ENCODE assay signal across 9 cellular contexts in genomic region chr20:48189177-48189576, GRCh38.
DNase-seq lines count a peak whose midpoint lies in the region; ATAC-seq and TF ChIP-seq lines count a peak whose summit lies in the region.
"Had no signal": no experiment of that assay in that cellular context is flagged by ENCODE, and none has a peak within 500 bp of the region (broad histone marks: within the 10 kb centered on the region; RNA-seq: fewer than 3 reads in every experiment).

No MANE protein-coding gene starts in this region.

- H3K27me3 Mint-ChIP-seq in nephron (ENCODE audit: low read depth): peaks cover 4% of the 10 kb centered on the region

- H3K4me3 ChIP-seq in mammary epithelial cell (replicated peaks in 1 of 3; ENCODE audit: insufficient read depth in 1 of 3, low read depth in 2 of 3, low read length in 3 of 3): no peak overlapping the region
- H3K4me3 ChIP-seq in tibial artery: no peak overlapping the region

- WGBS in mammary epithelial cell (ENCODE audit: low coverage, missing lambda C conversion rate): 56% methylated on average over 3 of the region's 3 CpGs

- peaks cover 4% of the 10 kb centered on the region for H3K9me3 Mint-ChIP-seq in nephron

- H3K9me3 ChIP-seq in mammary epithelial cell (replicated peaks; ENCODE audit: insufficient read depth, low read length): no peaks in the 10 kb centered on the region
- H3K9me3 ChIP-seq in tibial artery: no peaks in the 10 kb centered on the region

- dilution Hi-C loops in mammary epithelial cell (cut with HindIII; ENCODE audit: low sequenced_read_pairs): loop anchor here (5.0 kb wide), 1 partner anchor 33 kb away; no protein-coding TSS in a partner anchor

- no peaks in the 10 kb centered on the region for H3K36me3 Mint-ChIP-seq in nephron (ENCODE audit: low read depth)

- intact Hi-C loops in mammary epithelial cell (cut with micrococcal nuclease) (loop anchor here (1.0 to 10.0 kb wide), 10 partner anchors 106 to 526 kb away; no protein-coding TSS in a partner anchor), tibial artery (cut with DNase I; ENCODE audit: low total_unique reads) (no loop called here)

- H3K79me2 ChIP-seq in mammary epithelial cell (ENCODE audit: insufficient read depth, low read length): no peaks in the 10 kb centered on the region

- H3K4me3 Mint-ChIP-seq in nephron: no peak overlapping the region

- peak overlapping the region; percentile 38 to 76 (median 43) for H3K27ac Mint-ChIP-seq in nephron

- DNase-seq in DMS 273 (lab: John Stamatoyannopoulos, UW; ENCODE audit: unreplicated experiment) (peak; percentile 56), DMS 273 treated with DMSO at 0.1 percent for 48 hours (lab: John Stamatoyannopoulos, UW) (no peak), HuH-7.5 (ENCODE audit: low spot score) (peak; percentile 83), mammary epithelial cell (peak; percentile 83), putamen (ENCODE audit: low spot score) (no peak), tibial artery (no peak)

- no peaks in the 10 kb centered on the region for H4K20me1 ChIP-seq in mammary epithelial cell (ENCODE audit: insufficient read depth, low read length)

- no peak overlapping the region for H2AFZ ChIP-seq in mammary epithelial cell (ENCODE audit: low read depth, low read length)

- H3K27ac ChIP-seq in mammary epithelial cell (ENCODE audit: insufficient read depth, low read depth, low read length) (no peak overlapping the region), tibial artery (no peak overlapping the region)
- H3K27ac ChIP-seq: 22Rv1 had no signal

- BruUV-seq in mammary epithelial cell (replicated peaks; lab: Mats Ljungman, UMichigan): no TSS peak

- peak overlapping the region; percentile 28 for H3K4me2 ChIP-seq in mammary epithelial cell (ENCODE audit: insufficient read depth, low read depth, low read length)

- peaks cover 49% of the 10 kb centered on the region for H3K4me1 Mint-ChIP-seq in nephron

- no peak overlapping the region for H3K9ac ChIP-seq in mammary epithelial cell (ENCODE audit: insufficient read depth, low read length)

- H3K27me3 ChIP-seq in mammary epithelial cell (ENCODE audit: insufficient read depth, low read length) (no peaks in the 10 kb centered on the region), tibial artery (no peaks in the 10 kb centered on the region)

- H3K36me3 ChIP-seq in mammary epithelial cell (ENCODE audit: insufficient read depth, low read length) (no peaks in the 10 kb centered on the region), tibial artery (no peaks in the 10 kb centered on the region)

- in situ Hi-C loops in mammary epithelial cell (cut with MboI; ENCODE audit: low sequenced_read_pairs in 2 of 2): loop anchor here in 1 of 2 donors (25.0 kb wide), 1 partner anchor 423 kb away; no protein-coding TSS in a partner anchor

- CTCF ChIA-PET in mammary epithelial cell (lab: Charles Lee; ENCODE audit: low non-redundant PET): interaction anchor here (0.5 to 0.6 kb wide), 2 partner anchors 334 to 425 kb away, joined by 3 to 4 read pairs; no protein-coding TSS in a partner anchor

- H3K4me1 ChIP-seq in mammary epithelial cell (ENCODE audit: insufficient read depth, low read length) (peaks cover 31% of the 10 kb centered on the region), tibial artery (no peaks in the 10 kb centered on the region)

- TF ChIP-seq CTCF in mammary epithelial cell (conservative IDR thresholded peaks at IDR 0.05 in 1 of 2, IDR thresholded peaks at IDR 0.05 in 1 of 2; ENCODE audit: extremely low read depth in 1 of 2, insufficient read depth in 1 of 2, low read depth in 1 of 2, low read length in 2 of 2) (peak; percentile 57 to 81), nephron (IDR thresholded peaks at IDR 0.05; ENCODE audit: unreplicated experiment in 3 of 3) (peak in 2 of 3 experiments; percentile 8 to 20), tibial artery (IDR thresholded peaks at IDR 0.05) (no peak)

- ATAC-seq in HG02938 (IDR thresholded peaks at IDR 0.05; ENCODE audit: unreplicated experiment): no peak

Comparison
In these comparisons a context has a peak if more than half of its experiments do, and no peak if none do; other contexts are left out.
1. DNase-seq: peak in DMS 273 (single experiment), HuH-7.5 (single experiment) and mammary epithelial cell (single experiment); none in DMS 273 treated with DMSO at 0.1 percent for 48 hours (single experiment), putamen (single experiment) and tibial artery (0 of 2).
2. CTCF ChIP-seq: peak in mammary epithelial cell (2 of 2) and nephron (2 of 3); none in tibial artery (0 of 2).